In the genomic region with DNA sequence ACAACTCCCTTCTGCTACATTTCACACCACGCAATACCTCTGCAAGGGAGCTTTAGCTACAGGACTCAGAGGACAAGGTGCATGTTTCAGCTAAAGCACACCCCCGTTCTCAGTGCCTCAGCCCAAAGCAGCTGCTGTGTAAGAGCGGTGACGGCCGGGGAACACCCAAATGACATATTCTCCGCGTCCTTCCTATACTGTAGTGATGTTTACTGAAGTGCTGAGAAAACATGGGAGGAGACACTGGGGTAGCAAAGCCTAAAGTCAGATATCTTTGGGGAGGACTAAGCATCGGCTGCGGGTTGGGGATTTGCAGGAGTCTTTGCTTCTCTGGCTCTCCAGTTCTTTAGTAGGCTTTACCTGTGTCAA, we compare ENCODE assay signal across 1 cellular context.
TF ChIP-seq lines count a peak whose summit lies in the region.

No MANE protein-coding gene starts in this region.

TF ChIP-seq in liver, 16 proteins besides CTCF, POLR2A, EP300 and RAD21 (continued from another document):
- TF ChIP-seq REST (IDR thresholded peaks at IDR 0.05) (no peak), EGR1 (IDR thresholded peaks at IDR 0.05; ENCODE audit: low read depth in 2 of 2) (peak in 1 of 2 donors; percentile 25)
